In the genomic region with DNA sequence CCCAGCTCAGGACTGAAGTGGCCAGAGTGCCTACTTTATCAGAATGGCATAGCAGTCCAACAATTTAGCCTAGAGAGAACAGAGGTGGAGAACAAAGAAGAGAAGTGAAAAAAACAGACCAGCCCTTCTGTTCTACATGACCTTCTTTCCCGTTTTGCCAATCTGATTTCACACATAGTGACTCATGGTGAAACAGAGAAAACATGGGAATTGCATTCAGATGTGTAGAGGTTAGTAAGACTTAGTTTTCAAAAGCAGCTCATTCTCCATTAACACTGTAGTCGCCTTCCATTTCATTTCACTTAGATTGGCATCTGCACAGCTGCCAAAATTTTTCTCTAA, we compare ENCODE assay signal across 1 cellular context.
TF ChIP-seq lines count a peak whose summit lies in the region.

No MANE protein-coding gene starts in this region.

TF ChIP-seq in GM12878, 131 proteins besides CTCF, POLR2A, EP300 and RAD21 (continued from another document):
- TF ChIP-seq, protein P1, sequence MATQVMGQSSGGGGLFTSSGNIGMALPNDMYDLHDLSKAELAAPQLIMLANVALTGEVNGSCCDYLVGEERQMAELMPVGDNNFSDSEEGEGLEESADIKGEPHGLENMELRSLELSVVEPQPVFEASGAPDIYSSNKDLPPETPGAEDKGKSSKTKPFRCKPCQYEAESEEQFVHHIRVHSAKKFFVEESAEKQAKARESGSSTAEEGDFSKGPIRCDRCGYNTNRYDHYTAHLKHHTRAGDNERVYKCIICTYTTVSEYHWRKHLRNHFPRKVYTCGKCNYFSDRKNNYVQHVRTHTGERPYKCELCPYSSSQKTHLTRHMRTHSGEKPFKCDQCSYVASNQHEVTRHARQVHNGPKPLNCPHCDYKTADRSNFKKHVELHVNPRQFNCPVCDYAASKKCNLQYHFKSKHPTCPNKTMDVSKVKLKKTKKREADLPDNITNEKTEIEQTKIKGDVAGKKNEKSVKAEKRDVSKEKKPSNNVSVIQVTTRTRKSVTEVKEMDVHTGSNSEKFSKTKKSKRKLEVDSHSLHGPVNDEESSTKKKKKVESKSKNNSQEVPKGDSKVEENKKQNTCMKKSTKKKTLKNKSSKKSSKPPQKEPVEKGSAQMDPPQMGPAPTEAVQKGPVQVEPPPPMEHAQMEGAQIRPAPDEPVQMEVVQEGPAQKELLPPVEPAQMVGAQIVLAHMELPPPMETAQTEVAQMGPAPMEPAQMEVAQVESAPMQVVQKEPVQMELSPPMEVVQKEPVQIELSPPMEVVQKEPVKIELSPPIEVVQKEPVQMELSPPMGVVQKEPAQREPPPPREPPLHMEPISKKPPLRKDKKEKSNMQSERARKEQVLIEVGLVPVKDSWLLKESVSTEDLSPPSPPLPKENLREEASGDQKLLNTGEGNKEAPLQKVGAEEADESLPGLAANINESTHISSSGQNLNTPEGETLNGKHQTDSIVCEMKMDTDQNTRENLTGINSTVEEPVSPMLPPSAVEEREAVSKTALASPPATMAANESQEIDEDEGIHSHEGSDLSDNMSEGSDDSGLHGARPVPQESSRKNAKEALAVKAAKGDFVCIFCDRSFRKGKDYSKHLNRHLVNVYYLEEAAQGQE (IDR thresholded peaks at IDR 0.05; ENCODE audit: low read depth, low read length) = no peak
- TF ChIP-seq NFIC (IDR thresholded peaks at IDR 0.05; ENCODE audit: low read depth, low read length) = no peak
- TF ChIP-seq POLR2AphosphoS5 (IDR thresholded peaks at IDR 0.05; ENCODE audit: low read length) = no peak
- TF ChIP-seq MEF2B (IDR thresholded peaks at IDR 0.05; ENCODE audit: partially characterized antibody, poor library complexity, severe bottlenecking) = no peak
- TF ChIP-seq, protein P2, sequence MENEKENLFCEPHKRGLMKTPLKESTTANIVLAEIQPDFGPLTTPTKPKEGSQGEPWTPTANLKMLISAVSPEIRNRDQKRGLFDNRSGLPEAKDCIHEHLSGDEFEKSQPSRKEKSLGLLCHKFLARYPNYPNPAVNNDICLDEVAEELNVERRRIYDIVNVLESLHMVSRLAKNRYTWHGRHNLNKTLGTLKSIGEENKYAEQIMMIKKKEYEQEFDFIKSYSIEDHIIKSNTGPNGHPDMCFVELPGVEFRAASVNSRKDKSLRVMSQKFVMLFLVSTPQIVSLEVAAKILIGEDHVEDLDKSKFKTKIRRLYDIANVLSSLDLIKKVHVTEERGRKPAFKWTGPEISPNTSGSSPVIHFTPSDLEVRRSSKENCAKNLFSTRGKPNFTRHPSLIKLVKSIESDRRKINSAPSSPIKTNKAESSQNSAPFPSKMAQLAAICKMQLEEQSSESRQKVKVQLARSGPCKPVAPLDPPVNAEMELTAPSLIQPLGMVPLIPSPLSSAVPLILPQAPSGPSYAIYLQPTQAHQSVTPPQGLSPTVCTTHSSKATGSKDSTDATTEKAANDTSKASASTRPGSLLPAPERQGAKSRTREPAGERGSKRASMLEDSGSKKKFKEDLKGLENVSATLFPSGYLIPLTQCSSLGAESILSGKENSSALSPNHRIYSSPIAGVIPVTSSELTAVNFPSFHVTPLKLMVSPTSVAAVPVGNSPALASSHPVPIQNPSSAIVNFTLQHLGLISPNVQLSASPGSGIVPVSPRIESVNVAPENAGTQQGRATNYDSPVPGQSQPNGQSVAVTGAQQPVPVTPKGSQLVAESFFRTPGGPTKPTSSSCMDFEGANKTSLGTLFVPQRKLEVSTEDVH (IDR thresholded peaks at IDR 0.05; ENCODE audit: low read depth, partially characterized antibody) = no peak
TF ChIP-seq in GM12878: peak in this region for 6.
